ENCODE assay signal across 9 cellular contexts in genomic region chr17:979211-979538, GRCh38. TPM values are rescaled to one million over a fixed set of nuclear protein-coding genes. Genes with fewer than 3 reads are reported as not detected.
DNase-seq lines count a peak whose midpoint lies in the region; ATAC-seq, FAIRE-seq and TF ChIP-seq lines count a peak whose summit lies in the region.
"Had no signal": no experiment of that assay in that cellular context is flagged by ENCODE, and none has a peak within 500 bp of the region (broad histone marks: within the 10 kb centered on the region; RNA-seq: fewer than 3 reads in every experiment).

No MANE protein-coding gene starts in this region.

- TF ChIP-seq CTCF in AG04449 (IDR thresholded peaks at IDR 0.05; ENCODE audit: insufficient read depth, low read length, missing control alignments): no peak
- no peak for TF ChIP-seq CTCF in bronchial epithelial cell (IDR thresholded peaks at IDR 0.05; ENCODE audit: insufficient read depth, low read length, severe bottlenecking)
- TF ChIP-seq CTCF in mesothelial cell of epicardium (IDR thresholded peaks at IDR 0.05; ENCODE audit: unreplicated experiment): no peak

- POLR2A ChIA-PET in AG04449 (lab: Yijun Ruan, JAX): interaction anchor here (0.6 to 1.0 kb wide), 5 partner anchors 18 to 264 kb away, joined by 3 to 4 read pairs (median 3); partner anchors contain the start of genes GLOD4, MRM3, TIMM22 and VPS53

- ATAC-seq in HG03095 (IDR thresholded peaks at IDR 0.05; ENCODE audit: unreplicated experiment): peak; percentile 34
- no peak for ATAC-seq in HG03175 (IDR thresholded peaks at IDR 0.05; ENCODE audit: unreplicated experiment)
- no peak for ATAC-seq in GM18861 (IDR thresholded peaks at IDR 0.05; ENCODE audit: unreplicated experiment)
- no peak for ATAC-seq in HG02885 (IDR thresholded peaks at IDR 0.05; ENCODE audit: poor library complexity, unreplicated experiment)

- H3K27me3 ChIP-seq in bronchial epithelial cell (ENCODE audit: control insufficient read depth, insufficient read depth, low read length): no peaks in the 10 kb centered on the region

- H3K9me3 Mint-ChIP-seq in mesothelial cell of epicardium: no peaks in the 10 kb centered on the region

- H3K4me3 ChIP-seq in AG04449 (ENCODE audit: low read depth, low read length) (peak overlapping the region; percentile 87), bronchial epithelial cell (ENCODE audit: low read depth, low read length) (peak overlapping the region; percentile 65)

- peak overlapping the region; percentile 63 for H3K4me3 Mint-ChIP-seq in mesothelial cell of epicardium

- peaks cover 40% of the 10 kb centered on the region for H3K4me1 Mint-ChIP-seq in mesothelial cell of epicardium

- CTCF ChIA-PET in AG04449 (lab: Yijun Ruan, JAX): interaction anchor here (0.8 to 8.2 kb wide), 18 partner anchors 10 to 264 kb away, joined by 3 to 157 read pairs (median 6); partner anchors contain the start of genes GEMIN4, GLOD4, MRM3 and TIMM22

- DNase-seq in AG04449 (ENCODE audit: low read depth, low spot score) (no peak), bronchial epithelial cell (ENCODE audit: low read depth) (no peak), mesothelial cell of epicardium (ENCODE audit: low spot score in 2 of 2, unreplicated experiment in 2 of 2) (no peak), cerebellar cortex (ENCODE audit: low spot score) (no peak)

- H3K27me3 Mint-ChIP-seq in mesothelial cell of epicardium (ENCODE audit: low read depth): no peaks in the 10 kb centered on the region

- no peak for FAIRE-seq in bronchial epithelial cell (lab: Jason Lieb, UNC)
- FAIRE-seq: G401.6 had no signal

- H3K36me3 ChIP-seq in bronchial epithelial cell (ENCODE audit: control insufficient read depth, insufficient read depth, low read length): no peaks in the 10 kb centered on the region

- H3K36me3 Mint-ChIP-seq in mesothelial cell of epicardium: peaks cover 2% of the 10 kb centered on the region

- no peak overlapping the region for H3K27ac Mint-ChIP-seq in mesothelial cell of epicardium

RNA-seq across cellular contexts. Expression of gene NXN, which starts 0.4 kb away (rescaled TPM):
- total RNA-seq in bronchial epithelial cell: 64.4 and 70.3 TPM in 2 replicates
- 99.1 to 107 TPM (median 106 TPM) in 3 replicates for total RNA-seq in mesothelial cell of epicardium

RNA-seq across cellular contexts. Expression of gene TIMM22, which starts 17.8 kb away (rescaled TPM):
- total RNA-seq in bronchial epithelial cell (11.3 and 16.3 TPM in 2 replicates), mesothelial cell of epicardium (14.9 to 16.3 TPM (median 15.5 TPM) in 3 replicates)
